In the genomic region with DNA sequence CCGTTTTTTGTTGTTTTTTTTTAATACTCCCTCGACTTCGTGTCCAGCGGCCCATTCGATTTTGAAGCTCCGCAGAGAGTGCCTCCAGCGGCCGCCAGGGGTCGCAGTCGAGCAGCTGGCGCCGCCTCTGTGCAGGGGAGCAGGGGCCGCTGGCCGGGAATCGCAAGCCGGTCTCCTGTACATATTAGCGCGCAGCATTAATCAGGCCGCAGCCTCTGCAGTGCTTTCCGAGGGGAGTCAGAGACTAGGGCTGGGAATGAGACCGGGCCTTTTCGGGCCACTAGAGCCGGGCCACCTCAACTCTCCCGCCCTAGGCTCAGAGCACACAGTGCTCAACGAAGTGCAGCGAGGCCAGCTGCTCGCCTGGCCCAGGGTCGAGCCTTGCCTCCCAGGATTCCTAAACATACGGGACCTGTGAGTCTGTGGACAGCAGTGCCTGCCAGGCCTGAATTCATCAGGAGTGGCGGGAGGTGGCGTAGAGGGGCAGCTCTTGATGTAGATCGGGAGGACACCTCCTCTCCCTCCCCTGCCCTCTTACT, we compare ENCODE assay signal across 8 cellular contexts.
A peak's percentile ranks its signal among the peaks of the same experiment; 100 is the strongest.
DNase-seq lines count a peak whose midpoint lies in the region; ATAC-seq and TF ChIP-seq lines count a peak whose summit lies in the region.

No MANE protein-coding gene starts in this region.

- peaks cover 34% of the 10 kb centered on the region for H3K27me3 Mint-ChIP-seq in MCF 10A (ENCODE audit: insufficient read depth, unreplicated experiment)
- H3K27me3 Mint-ChIP-seq in immature natural killer cell (ENCODE audit: low read depth in 3 of 3), result peaks cover 3 to 9% (median 6%) of the 10 kb centered on the region in 3 donors

- H3K4me3 Mint-ChIP-seq in MCF 10A (ENCODE audit: unreplicated experiment), result no peak overlapping the region
- H3K4me3 Mint-ChIP-seq in immature natural killer cell, result no peak overlapping the region

- H3K36me3 Mint-ChIP-seq in MCF 10A (ENCODE audit: insufficient read depth, unreplicated experiment) (no peaks in the 10 kb centered on the region), immature natural killer cell (no peaks in the 10 kb centered on the region)

- POLR2A ChIA-PET in MCF 10A (lab: Yijun Ruan, JAX), result interaction anchor here (0.7 to 1.0 kb wide), 2 partner anchors 383 to 663 kb away, joined by 5 read pairs; no protein-coding TSS in a partner anchor

- intact Hi-C loops in MCF 10A (cut with micrococcal nuclease), result loop anchor here (1.0 to 10.0 kb wide), 7 partner anchors 66 to 888 kb away; no protein-coding TSS in a partner anchor

- ATAC-seq in GM21529 (IDR thresholded peaks at IDR 0.05; ENCODE audit: unreplicated experiment), result peak; percentile 82

- no peak for TF ChIP-seq POLR2A in NB4 (IDR thresholded peaks at IDR 0.05; ENCODE audit: extremely low read depth, insufficient read length)

- H3K4me1 Mint-ChIP-seq in MCF 10A (ENCODE audit: insufficient read depth, unreplicated experiment), result no peaks in the 10 kb centered on the region
- peaks cover 3 to 6% of the 10 kb centered on the region in 2 donors for H3K4me1 Mint-ChIP-seq in immature natural killer cell

- H3K27ac Mint-ChIP-seq in MCF 10A (ENCODE audit: low read depth, unreplicated experiment) (no peak overlapping the region), immature natural killer cell (no peak overlapping the region)

- no peak overlapping the region for H3K4me3 ChIP-seq in NB4 (ENCODE audit: low read depth, low read length)

- TF ChIP-seq CTCF in NB4 (IDR thresholded peaks at IDR 0.05; ENCODE audit: low read depth, low read length) (peak; percentile 90), MCF 10A (IDR thresholded peaks at IDR 0.05; ENCODE audit: unreplicated experiment) (peak; percentile 91)

- BruUV-seq in MCF 10A (replicated peaks; lab: Mats Ljungman, UMichigan), result no TSS peak

- H3K9me3 Mint-ChIP-seq in MCF 10A (ENCODE audit: unreplicated experiment), result no peaks in the 10 kb centered on the region
- no peaks in the 10 kb centered on the region for H3K9me3 Mint-ChIP-seq in immature natural killer cell

- peak; percentile 95 for DNase-seq in D341Med (ENCODE audit: low spot score)
- peak; percentile 67 for DNase-seq in NB4 (ENCODE audit: low read depth)
- peak; percentile 59 for DNase-seq in UCSD-AML1 (lab: John Stamatoyannopoulos, UW; ENCODE audit: unreplicated experiment)
- peak; percentile 65 for DNase-seq in MCF 10A (ENCODE audit: unreplicated experiment)
- DNase-seq in immature natural killer cell, result peak; percentile 24 to 40 (median 40)
- peak; percentile 67 for DNase-seq in stimulated activated CD4-positive, alpha-beta T cell treated with anti-CD3 and anti-CD28 coated beads, Interleukin-12 subunit alpha, Interleukin-12 subunit beta, amount 100 ng/mL, for 4 hours
- no peak for DNase-seq in OCI-M2 (lab: John Stamatoyannopoulos, UW; ENCODE audit: unreplicated experiment)

- CTCF ChIA-PET in MCF 10A (lab: Yijun Ruan, JAX), result interaction anchor here (0.5 to 4.9 kb wide), 67 partner anchors 9 to 1263 kb away, joined by 3 to 28 read pairs (median 4); no protein-coding TSS in a partner anchor
